Comparison of ENCODE assay signal across 7 cellular contexts in the genomic region with DNA sequence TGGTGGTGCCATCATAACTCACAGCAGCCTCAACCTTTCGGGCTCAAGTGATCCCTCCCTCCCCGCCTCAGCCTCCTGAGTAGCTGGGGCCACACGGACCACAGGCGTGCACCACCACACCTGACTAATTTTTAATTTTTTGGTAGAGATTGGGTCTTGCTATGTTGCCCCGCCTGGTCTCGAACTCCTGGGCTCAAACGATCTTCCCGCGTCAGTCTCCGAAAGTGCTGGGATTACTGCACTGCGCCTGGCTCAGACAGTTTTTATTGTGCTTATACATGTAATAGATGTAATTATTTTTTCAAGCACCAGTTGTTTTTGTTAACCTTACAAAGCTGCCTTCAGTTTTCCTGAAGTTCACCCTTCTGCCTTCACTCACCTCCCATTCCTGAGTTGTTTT. TPM values are rescaled to one million over a fixed set of nuclear protein-coding genes. Genes with fewer than 3 reads are reported as not detected.
DNase-seq lines count a peak whose midpoint lies in the region; ATAC-seq and TF ChIP-seq lines count a peak whose summit lies in the region.

No MANE protein-coding gene starts in this region.

- BruUV-seq in PC-9 (replicated peaks; lab: Mats Ljungman, UMichigan) = no TSS peak

- H3K4me1 Mint-ChIP-seq in GM23338 (peaks cover 42% of the 10 kb centered on the region), endothelial cell (ENCODE audit: unreplicated experiment) (peaks cover 11% of the 10 kb centered on the region)

- H3K4me3 ChIP-seq in GM23338 = peak overlapping the region; percentile 46; the same call in 1 of the 2 replicates
- peak overlapping the region; percentile 68; the same call in 1 of the 2 replicates for H3K4me3 ChIP-seq in PC-9
- H3K4me3 ChIP-seq in sigmoid colon = peak overlapping the region in 1 of 4 donors; percentile 47

- intact Hi-C loops in PC-9 (cut with micrococcal nuclease; ENCODE audit: unreplicated experiment) (loop anchor here (5.0 to 10.0 kb wide), 2 partner anchors 55 to 202 kb away; a partner anchor contains a TSS), sigmoid colon (cut with DNase I) (no loop called here)

- H3K27me3 ChIP-seq in GM23338 (ENCODE audit: insufficient read depth) = no peaks in the 10 kb centered on the region
- H3K27me3 ChIP-seq in PC-9 (ENCODE audit: insufficient read depth, low read depth) = no peaks in the 10 kb centered on the region
- H3K27me3 ChIP-seq in sigmoid colon = no peaks in the 10 kb centered on the region

- peaks cover 12% of the 10 kb centered on the region for H4K20me1 ChIP-seq in GM23338 (replicated peaks; ENCODE audit: insufficient read depth)
- H4K20me1 ChIP-seq in PC-9 (ENCODE audit: insufficient read depth) = no peaks in the 10 kb centered on the region

- peak overlapping the region; percentile 74; the same call in 1 of the 3 replicates for H3K4me3 Mint-ChIP-seq in GM23338
- H3K4me3 Mint-ChIP-seq in endothelial cell (ENCODE audit: unreplicated experiment) = peak overlapping the region; percentile 67

- H3F3A ChIP-seq in GM23338 (replicated peaks; ENCODE audit: low read depth) = peaks cover 12% of the 10 kb centered on the region
- H3F3A ChIP-seq in PC-9 (ENCODE audit: insufficient read depth, low read depth) = peaks cover 8% of the 10 kb centered on the region; the same call in 1 of the 2 replicates

- H3K36me3 ChIP-seq in GM23338 (ENCODE audit: insufficient read depth) (no peaks in the 10 kb centered on the region; the same call in none of the 2 replicates), PC-9 (ENCODE audit: low read depth) (no peaks in the 10 kb centered on the region), sigmoid colon (peaks cover 0 to 15% (median 4%) of the 10 kb centered on the region in 4 donors)

- H3K27ac ChIP-seq in GM23338 (ENCODE audit: low read depth) = no peak overlapping the region
- H3K27ac ChIP-seq in PC-9 = no peak overlapping the region; the same call in 1 of the 2 replicates
- H3K27ac ChIP-seq in sigmoid colon = peak overlapping the region; percentile 72 to 84 (median 80)

- H3K4me2 ChIP-seq in GM23338 = peak overlapping the region; percentile 67; the same call in 1 of the 2 replicates
- H3K4me2 ChIP-seq in PC-9 = peak overlapping the region; percentile 91

- no peak for DNase-seq in GM23338 (ENCODE audit: low spot score)
- DNase-seq in PC-9 = no peak
- DNase-seq in endothelial cell (ENCODE audit: low spot score) = no peak
- no peak for DNase-seq in sigmoid colon
- DNase-seq in 8988T = no peak
- DNase-seq in cerebellum (ENCODE audit: low spot score) = no peak

- H3K9me3 Mint-ChIP-seq in GM23338 (no peaks in the 10 kb centered on the region), endothelial cell (ENCODE audit: unreplicated experiment) (no peaks in the 10 kb centered on the region)

- H3K9me3 ChIP-seq in PC-9 (ENCODE audit: insufficient read depth, low read depth) (no peaks in the 10 kb centered on the region), sigmoid colon (no peaks in the 10 kb centered on the region)

- H3K79me2 ChIP-seq in GM23338 (replicated peaks; ENCODE audit: insufficient read depth) (peaks cover 21% of the 10 kb centered on the region), PC-9 (ENCODE audit: low read depth) (peaks cover 6% of the 10 kb centered on the region; the same call in 1 of the 2 replicates)

- TF ChIP-seq CTCF in GM23338 (conservative IDR thresholded peaks at IDR 0.05; ENCODE audit: low read depth in 2 of 2) (no peak), PC-9 (conservative IDR thresholded peaks at IDR 0.05) (no peak), endothelial cell (IDR thresholded peaks at IDR 0.05; ENCODE audit: unreplicated experiment) (no peak), sigmoid colon (IDR thresholded peaks at IDR 0.05) (no peak)

- H3K4me1 ChIP-seq in GM23338 (ENCODE audit: insufficient read depth) = peaks cover 6% of the 10 kb centered on the region
- 0 out of 2 replicates have a peak, but pooled peaks cover 4% of the 10 kb centered on the region for H3K4me1 ChIP-seq in PC-9 (replicated peaks; ENCODE audit: insufficient read depth)
- H3K4me1 ChIP-seq in sigmoid colon = peaks cover 0 to 50% (median 26%) of the 10 kb centered on the region in 4 donors

- 90 to 94% methylated on average over 11 of the region's 11 CpGs for WGBS in sigmoid colon, 2 donors

- no peak for ATAC-seq in GM23338
- no peak for ATAC-seq in GM18498 (IDR thresholded peaks at IDR 0.05; ENCODE audit: unreplicated experiment)

- no peaks in the 10 kb centered on the region for H3K9me2 ChIP-seq in GM23338 (ENCODE audit: insufficient read depth)
- no peaks in the 10 kb centered on the region for H3K9me2 ChIP-seq in PC-9 (ENCODE audit: insufficient read depth)

- H3K36me3 Mint-ChIP-seq in GM23338 (ENCODE audit: low read depth) = peaks cover 12% of the 10 kb centered on the region
- H3K36me3 Mint-ChIP-seq in endothelial cell (ENCODE audit: low read depth, unreplicated experiment) = peaks cover 27% of the 10 kb centered on the region

- CTCF ChIA-PET in PC-9 (lab: Charles Lee) = no interaction called here

- TF ChIP-seq EP300 in sigmoid colon (IDR thresholded peaks at IDR 0.05) = no peak

- peak overlapping the region; percentile 88; the same call in 1 of the 2 replicates for H3K27ac Mint-ChIP-seq in GM23338
- no peak overlapping the region for H3K27ac Mint-ChIP-seq in endothelial cell (ENCODE audit: unreplicated experiment)

- H3K27me3 Mint-ChIP-seq in GM23338 (ENCODE audit: insufficient read depth, low read depth, poor library complexity) (peaks cover 28% of the 10 kb centered on the region), endothelial cell (ENCODE audit: unreplicated experiment) (peaks cover 8% of the 10 kb centered on the region)

- H2AFZ ChIP-seq in GM23338 (no peak overlapping the region), PC-9 (peak overlapping the region; percentile 74)

- TF ChIP-seq POLR2A in sigmoid colon (IDR thresholded peaks at IDR 0.05) = no peak

- POLR2A ChIA-PET in PC-9 (lab: Charles Lee; ENCODE audit: unreplicated experiment) = no interaction called here

TF ChIP-seq in GM23338, 12 proteins besides CTCF, POLR2A, EP300 and RAD21 (continues in another document):
- TF ChIP-seq, protein P1, sequence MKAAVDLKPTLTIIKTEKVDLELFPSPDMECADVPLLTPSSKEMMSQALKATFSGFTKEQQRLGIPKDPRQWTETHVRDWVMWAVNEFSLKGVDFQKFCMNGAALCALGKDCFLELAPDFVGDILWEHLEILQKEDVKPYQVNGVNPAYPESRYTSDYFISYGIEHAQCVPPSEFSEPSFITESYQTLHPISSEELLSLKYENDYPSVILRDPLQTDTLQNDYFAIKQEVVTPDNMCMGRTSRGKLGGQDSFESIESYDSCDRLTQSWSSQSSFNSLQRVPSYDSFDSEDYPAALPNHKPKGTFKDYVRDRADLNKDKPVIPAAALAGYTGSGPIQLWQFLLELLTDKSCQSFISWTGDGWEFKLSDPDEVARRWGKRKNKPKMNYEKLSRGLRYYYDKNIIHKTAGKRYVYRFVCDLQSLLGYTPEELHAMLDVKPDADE (IDR thresholded peaks at IDR 0.05) = no peak
- TF ChIP-seq CREB1 (CRISPR knock-in tag; IDR thresholded peaks at IDR 0.05; ENCODE audit: low read depth) = no peak
- TF ChIP-seq POLR2AphosphoS5 (IDR thresholded peaks at IDR 0.05; ENCODE audit: low read depth) = no peak
- TF ChIP-seq EZH2 (IDR thresholded peaks at IDR 0.05; ENCODE audit: low read depth, unreplicated experiment) = no peak
- TF ChIP-seq, protein P2, sequence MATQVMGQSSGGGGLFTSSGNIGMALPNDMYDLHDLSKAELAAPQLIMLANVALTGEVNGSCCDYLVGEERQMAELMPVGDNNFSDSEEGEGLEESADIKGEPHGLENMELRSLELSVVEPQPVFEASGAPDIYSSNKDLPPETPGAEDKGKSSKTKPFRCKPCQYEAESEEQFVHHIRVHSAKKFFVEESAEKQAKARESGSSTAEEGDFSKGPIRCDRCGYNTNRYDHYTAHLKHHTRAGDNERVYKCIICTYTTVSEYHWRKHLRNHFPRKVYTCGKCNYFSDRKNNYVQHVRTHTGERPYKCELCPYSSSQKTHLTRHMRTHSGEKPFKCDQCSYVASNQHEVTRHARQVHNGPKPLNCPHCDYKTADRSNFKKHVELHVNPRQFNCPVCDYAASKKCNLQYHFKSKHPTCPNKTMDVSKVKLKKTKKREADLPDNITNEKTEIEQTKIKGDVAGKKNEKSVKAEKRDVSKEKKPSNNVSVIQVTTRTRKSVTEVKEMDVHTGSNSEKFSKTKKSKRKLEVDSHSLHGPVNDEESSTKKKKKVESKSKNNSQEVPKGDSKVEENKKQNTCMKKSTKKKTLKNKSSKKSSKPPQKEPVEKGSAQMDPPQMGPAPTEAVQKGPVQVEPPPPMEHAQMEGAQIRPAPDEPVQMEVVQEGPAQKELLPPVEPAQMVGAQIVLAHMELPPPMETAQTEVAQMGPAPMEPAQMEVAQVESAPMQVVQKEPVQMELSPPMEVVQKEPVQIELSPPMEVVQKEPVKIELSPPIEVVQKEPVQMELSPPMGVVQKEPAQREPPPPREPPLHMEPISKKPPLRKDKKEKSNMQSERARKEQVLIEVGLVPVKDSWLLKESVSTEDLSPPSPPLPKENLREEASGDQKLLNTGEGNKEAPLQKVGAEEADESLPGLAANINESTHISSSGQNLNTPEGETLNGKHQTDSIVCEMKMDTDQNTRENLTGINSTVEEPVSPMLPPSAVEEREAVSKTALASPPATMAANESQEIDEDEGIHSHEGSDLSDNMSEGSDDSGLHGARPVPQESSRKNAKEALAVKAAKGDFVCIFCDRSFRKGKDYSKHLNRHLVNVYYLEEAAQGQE (IDR thresholded peaks at IDR 0.05; ENCODE audit: unreplicated experiment) = no peak
- TF ChIP-seq ZNF114 (CRISPR knock-in tag; IDR thresholded peaks at IDR 0.05) = no peak

RNA-seq across cellular contexts. Expression of a gene that starts 38.0 kb away (rescaled TPM):
- total RNA-seq in GM23338 (2014; rRNA removed; shearing (Covaris generic)) = 403 and 462 TPM in 2 replicates
- 800 and 889 TPM in 2 replicates for polyA plus RNA-seq in GM23338 (2016; fragmentation: Nextera tagmentation; extraction: Ambion mirVana)
- 369 and 402 TPM in 2 replicates for total RNA-seq in PC-9 (2021)
- 409 TPM for total RNA-seq in endothelial cell (ENCODE audit: unreplicated experiment)
- total RNA-seq in sigmoid colon = 10 to 100 TPM; 48.2 to 73.3 (median 66.4) TPM
- polyA plus RNA-seq in sigmoid colon = 100 to 1,000 TPM; 166 to 191 (median 174) TPM
- total RNA-seq in cerebellum = 153 TPM

RNA-seq across cellular contexts. Expression of a gene that starts 58.7 kb away (rescaled TPM):
- 0.69 TPM in 1 of 2 replicates, not detected in the other for total RNA-seq in GM23338 (2014; rRNA removed; shearing (Covaris generic))
- 0.73 and 1.4 TPM in 2 replicates for polyA plus RNA-seq in GM23338 (2016; fragmentation: Nextera tagmentation; extraction: Ambion mirVana)
- 1.8 and 2.4 TPM in 2 replicates for total RNA-seq in PC-9 (2021)
- 0.59 TPM for total RNA-seq in endothelial cell (ENCODE audit: unreplicated experiment)
- 1 to 10 TPM in 3 of 4 donors, under 1 TPM in 1; 0.82 to 5.5 (median 2.1) TPM for total RNA-seq in sigmoid colon
- under 1 TPM; 0.60 to 0.79 (median 0.69) TPM for polyA plus RNA-seq in sigmoid colon
- total RNA-seq in cerebellum = 0.18 TPM

Comparison
In these comparisons a context has a peak if more than half of its experiments do, and no peak if none do; other contexts are left out.
1. H3K27ac ChIP-seq: peak in sigmoid colon (4 of 4); none in GM23338 (single experiment) and PC-9 (single experiment).